Comparison of ENCODE assay signal across 38 cellular contexts in the genomic region with DNA sequence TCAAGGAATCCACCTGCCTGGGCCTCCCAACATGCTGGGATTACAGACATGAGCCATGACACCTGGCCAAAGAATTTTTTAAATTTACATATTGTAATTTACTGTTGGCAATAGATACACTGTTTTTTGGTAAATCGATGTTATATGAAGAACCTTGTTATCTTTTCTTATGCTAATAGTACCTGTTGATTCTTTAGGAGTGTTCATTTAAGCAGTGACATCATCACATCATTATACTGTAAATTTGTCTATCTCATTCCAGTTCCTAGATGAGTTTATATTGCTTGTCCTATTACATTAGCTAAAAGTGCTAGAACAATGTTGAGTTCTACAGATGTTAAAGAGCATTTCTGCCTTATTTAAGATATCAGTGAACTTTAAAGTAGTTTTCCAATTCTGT. TPM values are rescaled to one million over a fixed set of nuclear protein-coding genes. Genes with fewer than 3 reads are reported as not detected.
"Had no signal": no experiment of that assay in that cellular context is flagged by ENCODE, and none has a peak within 500 bp of the region (broad histone marks: within the 10 kb centered on the region; RNA-seq: fewer than 3 reads in every experiment).

No MANE protein-coding gene starts in this region.

- H3K4me3 ChIP-seq: MG63 had no signal

- DNase-seq: Karpas-422, Kasumi-1, MG63, MM.1S, MV-4-11, NCI-H1048, NCI-H1092, NCI-H1092 treated with DMSO at 0.1 percent for 48 hours, NCI-H1105, NCI-H1105 treated with DMSO at 0.1 percent for 48 hours, NCI-H1417, NCI-H1417 treated with DMSO at 0.1 percent for 48 hours, NCI-H1436, NCI-H1436 treated with DMSO at 0.1 percent for 48 hours, NCI-H146, NCI-H1694, NCI-H1694 treated with DMSO at 0.1 percent for 48 hours, NCI-H187, NCI-H187 treated with DMSO at 0.1 percent for 48 hours, NCI-H1930, NCI-H2029, NCI-H2029 treated with DMSO at 0.1 percent for 48 hours, NCI-H2081, NCI-H2081 treated with DMSO at 0.1 percent for 48 hours, NCI-H2107, NCI-H2171, NCI-H2171 treated with DMSO at 0.1 percent for 48 hours, NCI-H2227 treated with DMSO at 0.1 percent for 48 hours, NCI-H226, NCI-H345, NCI-H446, NCI-H446 treated with DMSO at 0.1 percent for 48 hours, NCI-H510A, NCI-H524 had no signal

- H3K27me3 ChIP-seq: MG63 had no signal

RNA-seq across cellular contexts. Expression of a gene that starts 13.0 kb away (rescaled TPM):
- total RNA-seq: M059J had no signal

RNA-seq across cellular contexts. Expression of a gene that starts 39.3 kb away (rescaled TPM):
- total RNA-seq: LHCN-M2, M059J, MCF 10A, NCI-H460 had no signal

RNA-seq across cellular contexts. Expression of a gene that starts 55.3 kb away (rescaled TPM):
- total RNA-seq: M059J, MCF 10A, NCI-H460 had no signal
